In the genomic region with DNA sequence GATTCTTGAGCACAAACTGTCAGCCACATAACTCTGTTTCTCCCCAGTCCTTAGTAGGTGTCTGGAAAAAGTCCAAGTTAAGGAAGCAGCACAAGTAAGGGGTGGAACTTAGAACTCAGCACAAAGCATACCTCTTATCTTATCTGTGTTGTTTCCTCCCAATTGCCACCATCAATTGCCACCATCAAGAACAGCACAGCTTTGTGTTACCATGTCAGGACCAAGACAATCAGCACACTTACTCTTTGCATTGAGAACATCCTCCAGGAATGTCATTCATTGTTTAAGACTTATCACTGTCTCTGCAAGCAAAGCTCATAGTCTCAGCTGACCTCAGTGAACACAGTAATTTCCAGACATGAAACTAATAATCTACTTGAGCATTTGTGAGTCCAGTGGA, we compare ENCODE assay signal across 22 cellular contexts.
DNase-seq lines count a peak whose midpoint lies in the region; TF ChIP-seq lines count a peak whose summit lies in the region.
"Had no signal": no experiment of that assay in that cellular context is flagged by ENCODE, and none has a peak within 500 bp of the region (broad histone marks: within the 10 kb centered on the region; RNA-seq: fewer than 3 reads in every experiment).

No MANE protein-coding gene starts in this region.

- H3K9me3 ChIP-seq in H9 (ENCODE audit: control insufficient read depth, low read depth, low read length): no peaks in the 10 kb centered on the region
- no peaks in the 10 kb centered on the region; the same call in 1 of the 2 replicates for H3K9me3 ChIP-seq in Caco-2
- H3K9me3 ChIP-seq: A549; BLaER1 treated with 17β-estradiol and CSF1 and Interleukin-3, amounts not matched to agents 10 nM and 100 nM had no signal

- no peak overlapping the region for H2AFZ ChIP-seq in H9 (ENCODE audit: low read length)

- peak overlapping the region; percentile 61 for H3K18ac ChIP-seq in mesendoderm (ENCODE audit: low read length)
- H3K18ac ChIP-seq in H9 (ENCODE audit: insufficient read length, low read depth, low read length): no peak overlapping the region

- no peak overlapping the region for H3K4me3 Mint-ChIP-seq in H9
- no peak overlapping the region for H3K4me3 Mint-ChIP-seq in Caco-2 (ENCODE audit: unreplicated experiment)
- H3K4me3 Mint-ChIP-seq: B cell; CD4-positive, alpha-beta T cell; CD8-positive, alpha-beta T cell had no signal

- intact Hi-C loops in Caco-2 (cut with micrococcal nuclease; ENCODE audit: unreplicated experiment): no loop called here

- H2BK12ac ChIP-seq in H9 (ENCODE audit: insufficient read length, low read depth, low read length): no peak overlapping the region

- no peak overlapping the region for H4K91ac ChIP-seq in H9 (ENCODE audit: insufficient read length, low read depth, low read length)

- H3K27ac ChIP-seq in mesendoderm (ENCODE audit: low read depth, low read length) (peak overlapping the region; percentile 61), H9 (ENCODE audit: insufficient read length, low read depth, low read length) (no peak overlapping the region)
- H3K27ac ChIP-seq: 22Rv1; A549; BLaER1 treated with 17β-estradiol and CSF1 and Interleukin-3, amounts not matched to agents 10 nM and 100 nM; C4-2B had no signal

- CTCF ChIA-PET in Caco-2 (lab: Charles Lee): no interaction called here

- no peak overlapping the region for H3K14ac ChIP-seq in H9 (ENCODE audit: insufficient read depth, low read length)

- no peaks in the 10 kb centered on the region for H3K79me2 ChIP-seq in mesendoderm (ENCODE audit: control insufficient read depth, insufficient read depth, low read length)
- no peaks in the 10 kb centered on the region for H3K79me2 ChIP-seq in H9 (ENCODE audit: insufficient read depth, low read length)

- no peak overlapping the region for H3K27ac Mint-ChIP-seq in H9
- H3K27ac Mint-ChIP-seq in Caco-2 (ENCODE audit: unreplicated experiment): no peak overlapping the region
- H3K27ac Mint-ChIP-seq: B cell; CD4-positive, alpha-beta T cell; CD8-positive, alpha-beta T cell had no signal

- no peak overlapping the region for H3K4ac ChIP-seq in mesendoderm (ENCODE audit: low read depth, low read length)
- no peak overlapping the region for H3K4ac ChIP-seq in H9 (ENCODE audit: low read depth, low read length)

- H2BK15ac ChIP-seq in mesendoderm (replicated peaks; ENCODE audit: low read depth) (no peak overlapping the region), H9 (ENCODE audit: low read depth, low read length) (no peak overlapping the region)

- H3K9ac ChIP-seq in mesendoderm (ENCODE audit: low read length): no peak overlapping the region
- H3K9ac ChIP-seq in H9 (ENCODE audit: extremely low read depth, insufficient read length, low read length): no peak overlapping the region
- H3K9ac ChIP-seq: BLaER1 treated with 17β-estradiol and CSF1 and Interleukin-3, amounts not matched to agents 10 nM and 100 nM had no signal

- BruUV-seq in Caco-2 (replicated peaks; lab: Mats Ljungman, UMichigan): no TSS peak

- peak overlapping the region; percentile 93 for H2BK5ac ChIP-seq in mesendoderm (ENCODE audit: low read length)
- H2BK5ac ChIP-seq in H9 (ENCODE audit: insufficient read length, low read length): no peak overlapping the region

- H3K23me2 ChIP-seq in H9 (ENCODE audit: insufficient read length, low read depth, low read length, poor library complexity, severe bottlenecking): no peaks in the 10 kb centered on the region

- no peaks in the 10 kb centered on the region for H3K79me1 ChIP-seq in mesendoderm (ENCODE audit: low read length)
- no peaks in the 10 kb centered on the region for H3K79me1 ChIP-seq in H9 (ENCODE audit: insufficient read depth, low read depth, low read length, poor library complexity, severe bottlenecking)

- H4K20me1 ChIP-seq in H9 (ENCODE audit: control insufficient read depth, insufficient read depth, insufficient read length): no peaks in the 10 kb centered on the region
- H4K20me1 ChIP-seq: BLaER1 treated with 17β-estradiol and CSF1 and Interleukin-3, amounts not matched to agents 10 nM and 100 nM had no signal

- H2BK120ac ChIP-seq in mesendoderm (ENCODE audit: low read depth, low read length) (no peak overlapping the region), H9 (ENCODE audit: low read depth, low read length, poor library complexity, severe bottlenecking) (no peak overlapping the region)

- no peak overlapping the region for H2BK20ac ChIP-seq in H9 (ENCODE audit: low read depth, low read length, poor library complexity, severe bottlenecking)

- H4K8ac ChIP-seq in mesendoderm (ENCODE audit: low read depth, low read length) (no peak overlapping the region), H9 (replicated peaks; ENCODE audit: insufficient read length, low read depth, low read length) (no peak overlapping the region)

- POLR2A ChIA-PET in Caco-2 (lab: Charles Lee): no interaction called here

- peak overlapping the region; percentile 80 for H3K56ac ChIP-seq in mesendoderm (ENCODE audit: low read length)
- H3K56ac ChIP-seq in H9 (ENCODE audit: insufficient read length, low read depth, low read length): no peak overlapping the region

- no peak overlapping the region for H2AK5ac ChIP-seq in mesendoderm (ENCODE audit: low read length)
- H2AK5ac ChIP-seq in H9 (ENCODE audit: insufficient read length, low read length): no peak overlapping the region

- H4K5ac ChIP-seq in mesendoderm (ENCODE audit: low read length): no peak overlapping the region
- H4K5ac ChIP-seq in H9 (ENCODE audit: insufficient read length, low read depth, low read length): no peak overlapping the region

- H3K36me3 ChIP-seq in mesendoderm (ENCODE audit: control insufficient read depth, insufficient read depth, low read length) (no peaks in the 10 kb centered on the region), Caco-2 (ENCODE audit: control insufficient read depth, insufficient read depth, low read length) (no peaks in the 10 kb centered on the region)
- H3K36me3 ChIP-seq: BLaER1 treated with 17β-estradiol and CSF1 and Interleukin-3, amounts not matched to agents 10 nM and 100 nM had no signal

- no peak for TF ChIP-seq CTCF in fibroblast of pulmonary artery (IDR thresholded peaks at IDR 0.05; ENCODE audit: low read length, missing control alignments)
- TF ChIP-seq CTCF in H9 (conservative IDR thresholded peaks at IDR 0.05): no peak
- TF ChIP-seq CTCF in Caco-2 (IDR thresholded peaks at IDR 0.05; ENCODE audit: insufficient read depth in 1 of 2, low read depth in 1 of 2, low read length in 1 of 2, severe bottlenecking in 1 of 2, unreplicated experiment in 1 of 2): no peak

- H3K4me2 ChIP-seq in mesendoderm (ENCODE audit: low read length) (no peak overlapping the region), H9 (ENCODE audit: insufficient read depth, insufficient read length, low read length) (no peak overlapping the region)
- H3K4me2 ChIP-seq: A549; BLaER1 treated with 17β-estradiol and CSF1 and Interleukin-3, amounts not matched to agents 10 nM and 100 nM had no signal

- H3K9me3 Mint-ChIP-seq in H9 (peaks cover under 1 to 4% of the 10 kb centered on the region in 2 experiments; a peak in 2 of 5 replicates), Caco-2 (ENCODE audit: unreplicated experiment) (no peaks in the 10 kb centered on the region)

- H3K36me3 Mint-ChIP-seq in H9 (ENCODE audit: insufficient read depth in 1 of 3, low read depth in 3 of 3) (peaks cover 0 to 8% (median 2%) of the 10 kb centered on the region in 3 experiments; a peak in 4 of 7 replicates), Caco-2 (ENCODE audit: insufficient read depth, unreplicated experiment) (no peaks in the 10 kb centered on the region)
- H3K36me3 Mint-ChIP-seq: CD8-positive, alpha-beta T cell had no signal

- H3K4me1 ChIP-seq in mesendoderm (ENCODE audit: control insufficient read depth, low read depth, low read length) (peaks cover 14% of the 10 kb centered on the region), H9 (ENCODE audit: insufficient read depth, low read length) (peaks cover 4% of the 10 kb centered on the region; the same call in 1 of the 2 replicates), Caco-2 (peaks cover 3% of the 10 kb centered on the region)
- H3K4me1 ChIP-seq: A549; BLaER1 treated with 17β-estradiol and CSF1 and Interleukin-3, amounts not matched to agents 10 nM and 100 nM had no signal

- DNase-seq in NCI-H2227 treated with DMSO at 0.1 percent for 48 hours (lab: John Stamatoyannopoulos, UW) (peak; percentile 23), NCI-H2227 (lab: John Stamatoyannopoulos, UW; ENCODE audit: unreplicated experiment) (no peak), fibroblast of pulmonary artery (ENCODE audit: low read depth) (peak; percentile 42), mesendoderm (peak; percentile 97), H9 (no peak), Caco-2 (no peak)
- DNase-seq in NK-92 treated with Interleukin-12 subunit alpha and Interleukin-12 subunit beta, amount 100 ng/mL, for 24 hours (lab: John Stamatoyannopoulos, UW): no peak
- DNase-seq: AML-193; CD4-positive, alpha-beta T cell; CD8-positive, alpha-beta T cell; DMS 273 treated with DMSO at 0.1 percent for 48 hours; DMS153; DMS53; DMS79; DND-41; EL; GF-D8 had no signal

- H3K27me3 ChIP-seq in mesendoderm (ENCODE audit: insufficient read depth, low read length, poor library complexity): no peaks in the 10 kb centered on the region
- no peaks in the 10 kb centered on the region for H3K27me3 ChIP-seq in H9 (ENCODE audit: insufficient read depth, low read length)
- H3K27me3 ChIP-seq in Caco-2 (replicated peaks; ENCODE audit: control insufficient read depth, insufficient read depth, low read length): no peaks in the 10 kb centered on the region
- H3K27me3 ChIP-seq: BLaER1 treated with 17β-estradiol and CSF1 and Interleukin-3, amounts not matched to agents 10 nM and 100 nM had no signal

- H3K4me3 ChIP-seq in fibroblast of pulmonary artery (replicated peaks; ENCODE audit: low read depth, low read length) (no peak overlapping the region), mesendoderm (ENCODE audit: low read length) (no peak overlapping the region), Caco-2 (ENCODE audit: low read depth, low read length) (no peak overlapping the region)
- H3K4me3 ChIP-seq: A549; BLaER1 treated with 17β-estradiol and CSF1 and Interleukin-3, amounts not matched to agents 10 nM and 100 nM had no signal

- no peak overlapping the region for H3T11ph ChIP-seq in H9 (ENCODE audit: low read length)

- H3K27me3 Mint-ChIP-seq in H9 (ENCODE audit: low read depth): no peaks in the 10 kb centered on the region; the same call in 1 of the 2 replicates
- H3K27me3 Mint-ChIP-seq in Caco-2 (ENCODE audit: insufficient read depth, unreplicated experiment): no peaks in the 10 kb centered on the region
- H3K27me3 Mint-ChIP-seq: B cell; CD4-positive, alpha-beta T cell had no signal

- H3K4me1 Mint-ChIP-seq in H9 (peaks cover 13 to 15% of the 10 kb centered on the region in 2 experiments), Caco-2 (ENCODE audit: low read depth, unreplicated experiment) (no peaks in the 10 kb centered on the region)
- H3K4me1 Mint-ChIP-seq: B cell had no signal

- H3K23ac ChIP-seq in mesendoderm (ENCODE audit: low read length) (no peak overlapping the region), H9 (ENCODE audit: insufficient read length, low read depth, low read length) (no peak overlapping the region)

Comparison
In these comparisons a context has a peak if more than half of its experiments do, and no peak if none do; other contexts are left out.
1. DNase-seq: peak in NCI-H2227 treated with DMSO at 0.1 percent for 48 hours (single experiment), fibroblast of pulmonary artery (single experiment) and mesendoderm (single experiment); none in NCI-H2227 (single experiment), NK-92 treated with Interleukin-12 subunit alpha and Interleukin-12 subunit beta, amount 100 ng/mL, for 24 hours (single experiment), H9 (single experiment) and Caco-2 (0 of 2).